ENCODE assay signal across 9 cellular contexts in genomic region chr4:184282895-184283654, GRCh38.
A peak's percentile ranks its signal among the peaks of the same experiment; 100 is the strongest.
DNase-seq lines count a peak whose midpoint lies in the region; ATAC-seq, FAIRE-seq and TF ChIP-seq lines count a peak whose summit lies in the region.
"Had no signal": no experiment of that assay in that cellular context is flagged by ENCODE, and none has a peak within 500 bp of the region (broad histone marks: within the 10 kb centered on the region; RNA-seq: fewer than 3 reads in every experiment).

No MANE protein-coding gene starts in this region.

- peak overlapping the region; percentile 71 for H3K4me3 ChIP-seq in GM12865 (ENCODE audit: low read depth, low read length)
- peak overlapping the region; percentile 57; the same call in 1 of the 2 replicates for H3K4me3 ChIP-seq in GM12878
- no peak overlapping the region for H3K4me3 ChIP-seq in GM23248

- peak; percentile 93 to 94 for TF ChIP-seq EP300 in GM12878 (IDR thresholded peaks at IDR 0.05; ENCODE audit: borderline replicate concordance in 1 of 2, control insufficient read depth in 1 of 2, low read depth in 2 of 2, low read length in 2 of 2)

- peaks cover 12% of the 10 kb centered on the region for H3K9me3 ChIP-seq in GM12878 (replicated peaks; ENCODE audit: control insufficient read depth, insufficient read depth, low read length)
- no peaks in the 10 kb centered on the region for H3K9me3 ChIP-seq in GM23248 (ENCODE audit: low read depth)

- 3% methylated on average over 9 of the region's 9 CpGs for WGBS in GM12878 (ENCODE audit: insufficient coverage, insufficient replicate concordance, low lambda C conversion rate, missing lambda C conversion rate)
- 80 to 81% methylated on average over 9 of the region's 9 CpGs for WGBS in GM23248 (ENCODE audit: low coverage in 1 of 2, low lambda C conversion rate in 2 of 2, missing lambda C conversion rate in 2 of 2), 2 experiments

- SMC1A ChIA-PET in GM12878 (lab: Charles Lee; ENCODE audit: uncharacterized antibody, unreplicated experiment) = interaction anchor here (0.8 to 8.5 kb wide), 16 partner anchors 10 to 256 kb away, joined by 3 to 428 read pairs (median 15); no protein-coding TSS in a partner anchor

- DNase-seq in GM12865 (ENCODE audit: low read depth) (peak; percentile 97), GM12878 (ENCODE audit: low read depth, low spot score) (peak; percentile 97), urothelium cell line (ENCODE audit: low spot score) (no peak), GM23248 (no peak), HuH-7.5 (ENCODE audit: low spot score) (no peak), Right ventricle myocardium inferior (ENCODE audit: missing footprints) (no peak)

- H3K27me3 ChIP-seq in GM12878 (replicated peaks in 1 of 2; ENCODE audit: control insufficient read depth in 2 of 2, insufficient read depth in 2 of 2, low read length in 1 of 2) (no peaks in the 10 kb centered on the region), GM23248 (replicated peaks; ENCODE audit: insufficient read depth) (no peaks in the 10 kb centered on the region)

- H3K4me1 ChIP-seq in GM12878 (ENCODE audit: control insufficient read depth, insufficient read depth, low read length) (peaks cover 74% of the 10 kb centered on the region), GM23248 (ENCODE audit: insufficient read depth) (no peaks in the 10 kb centered on the region)

- TSS peak; percentile 62 for BruUV-seq in GM12878 (replicated peaks; lab: Mats Ljungman, UMichigan)

- H3F3A ChIP-seq in GM23248 (ENCODE audit: insufficient read depth) = no peaks in the 10 kb centered on the region

- H3K9ac ChIP-seq in GM12878 (ENCODE audit: control insufficient read depth, insufficient read depth, low read length) = peak overlapping the region; percentile 93
- H3K9ac ChIP-seq in GM23248 = no peak overlapping the region

- ATAC-seq in GM19455 (IDR thresholded peaks at IDR 0.05; ENCODE audit: unreplicated experiment) (peak; percentile 58), HG03460 (IDR thresholded peaks at IDR 0.05; ENCODE audit: unreplicated experiment) (peak; percentile 55), GM12878 (peak; percentile 67), Right ventricle myocardium inferior (no peak)

- H4K20me1 ChIP-seq in GM12878 (ENCODE audit: control insufficient read depth, insufficient read depth) (no peaks in the 10 kb centered on the region), GM23248 (ENCODE audit: insufficient read depth) (no peaks in the 10 kb centered on the region)

- H2AFZ ChIP-seq in GM12878 (ENCODE audit: control insufficient read depth, low read depth, low read length) (no peak overlapping the region), GM23248 (no peak overlapping the region)

- TF ChIP-seq POLR2A in GM12878 (IDR thresholded peaks at IDR 0.05; ENCODE audit: low read depth, low read length) = peak; percentile 66

- peak; percentile 43; the same call in 1 of the 2 replicates for TF ChIP-seq RAD21 in GM12878 (IDR thresholded peaks at IDR 0.05; ENCODE audit: insufficient read depth, low read depth, low read length)

- FAIRE-seq in GM12878 (lab: Jason Lieb, UNC) = peak; percentile 94
- FAIRE-seq in urothelium cell line (lab: Jason Lieb, UNC) = no peak
- FAIRE-seq: endometrium had no signal

- intact Hi-C loops in GM12878 (cut with micrococcal nuclease; ENCODE audit: unreplicated experiment) = loop anchor here (1.0 to 10.0 kb wide), 11 partner anchors 28 to 572 kb away; partner anchors contain the start of genes CASP3, IRF2 and PRIMPOL
- intact Hi-C loops in Right ventricle myocardium inferior (cut with DNase I) = loop anchor here (5.0 kb wide), 1 partner anchor 59 kb away; no protein-coding TSS in a partner anchor

- H3K4me2 ChIP-seq in GM12878 (ENCODE audit: control insufficient read depth, insufficient read depth) = peak overlapping the region; percentile 82
- no peak overlapping the region for H3K4me2 ChIP-seq in GM23248 (ENCODE audit: unreplicated experiment)

- H3K36me3 ChIP-seq in GM12878 (ENCODE audit: control insufficient read depth in 2 of 2, insufficient read depth in 2 of 2, low read length in 1 of 2) = no peaks in the 10 kb centered on the region
- no peaks in the 10 kb centered on the region for H3K36me3 ChIP-seq in GM23248 (ENCODE audit: low read depth)

- H3K27ac ChIP-seq in GM12878 (ENCODE audit: control insufficient read depth, insufficient read depth) (peak overlapping the region; percentile 99), GM23248 (no peak overlapping the region)

- RAD21 ChIA-PET in GM12878 (lab: Charles Lee; ENCODE audit: unreplicated experiment) = interaction anchor here (0.9 to 7.4 kb wide), 19 partner anchors 9 to 334 kb away, joined by 3 to 367 read pairs (median 8); partner anchors contain the start of gene IRF2

- H3K9me2 ChIP-seq in GM23248 (ENCODE audit: insufficient read depth) = no peaks in the 10 kb centered on the region

- POLR2A ChIA-PET in GM12878 (lab: Charles Lee) = interaction anchor here (0.5 to 7.5 kb wide), 17 partner anchors 9 to 545 kb away, joined by 3 to 250 read pairs (median 5); no protein-coding TSS in a partner anchor

- peak; percentile 9 for TF ChIP-seq CTCF in GM12865 (IDR thresholded peaks at IDR 0.05; ENCODE audit: insufficient read depth, low read depth, low read length, missing control alignments)
- TF ChIP-seq CTCF in GM12878 (IDR thresholded peaks at IDR 0.05 in 2 of 3, conservative IDR thresholded peaks at IDR 0.05 in 1 of 3; ENCODE audit: control insufficient read depth in 2 of 3, extremely low read depth in 1 of 3, insufficient read depth in 1 of 3, low read depth in 3 of 3, low read length in 3 of 3) = peak; percentile 30 to 45 (median 43); a peak in 5 of 6 replicates

- in situ Hi-C loops in GM12878 (cut with MboI) (loop anchor here (5.0 to 10.0 kb wide), 3 partner anchors 64 to 452 kb away; partner anchors contain the start of gene CENPU), GM23248 (cut with MboI) (no loop called here)

- H3K79me2 ChIP-seq in GM12878 (ENCODE audit: control insufficient read depth, insufficient read depth, low read length) (peaks cover 28% of the 10 kb centered on the region), GM23248 (ENCODE audit: insufficient read depth) (no peaks in the 10 kb centered on the region)

- CTCF ChIA-PET in GM12878 (lab: Yijun Ruan, JAX) = interaction anchor here (1.0 to 15.5 kb wide), 13 partner anchors 15 to 253 kb away, joined by 3 to 348 read pairs (median 9); partner anchors contain the start of gene IRF2

TF ChIP-seq in GM12878, 131 proteins besides CTCF, POLR2A, EP300 and RAD21 (continues in another document):
- TF ChIP-seq LARP7 (IDR thresholded peaks at IDR 0.05) (no peak), CEBPZ (IDR thresholded peaks at IDR 0.05; ENCODE audit: low read depth, low read length) (no peak), BCL11A (IDR thresholded peaks at IDR 0.05; ENCODE audit: low read depth, low read length) (peak; percentile 89), ATF3 (IDR thresholded peaks at IDR 0.05; ENCODE audit: borderline replicate concordance, extremely low read depth, low read depth, low read length) (no peak), PAX5 (IDR thresholded peaks at IDR 0.05; ENCODE audit: borderline replicate concordance, low read depth, low read length) (peak; percentile 99), EGR1 (IDR thresholded peaks at IDR 0.05; ENCODE audit: borderline replicate concordance in 1 of 2, low read depth in 2 of 2, low read length in 2 of 2) (0 out of 3 replicates have a peak, but pooled peaks of 1 of the 2 experiments have one; percentile 3), CBX3 (IDR thresholded peaks at IDR 0.05; ENCODE audit: borderline replicate concordance, low read depth) (no peak)

Comparison
In these comparisons a context has a peak if more than half of its experiments do, and no peak if none do; other contexts are left out.
1. DNase-seq: peak in GM12865 (single experiment) and GM12878 (single experiment); none in urothelium cell line (single experiment), GM23248 (single experiment), HuH-7.5 (single experiment) and Right ventricle myocardium inferior (single experiment).